1 cellular context compared by ENCODE assay signal in genomic region chr2:37000273-37000780, GRCh38.
TF ChIP-seq lines count a peak whose summit lies in the region.

No MANE protein-coding gene starts in this region.

TF ChIP-seq in IMR-90, 13 proteins besides CTCF, POLR2A, EP300 and RAD21:
- no peak for TF ChIP-seq FOS (IDR thresholded peaks at IDR 0.05; ENCODE audit: low read depth, low read length)
- no peak for TF ChIP-seq RCOR1 (IDR thresholded peaks at IDR 0.05; ENCODE audit: insufficient replicate concordance, low read length)
- TF ChIP-seq MAFK (IDR thresholded peaks at IDR 0.05; ENCODE audit: low read depth, low read length), result no peak
- TF ChIP-seq RFX5 (IDR thresholded peaks at IDR 0.05; ENCODE audit: low read depth, low read length), result no peak
- TF ChIP-seq MAZ (IDR thresholded peaks at IDR 0.05; ENCODE audit: borderline replicate concordance, low read depth, low read length), result no peak
- no peak for TF ChIP-seq SMC3 (IDR thresholded peaks at IDR 0.05; ENCODE audit: low read depth, low read length)
